In genomic region chr9:21802418-21803000, GRCh38 we compare ENCODE assay signal across 8 cellular contexts. TPM values are rescaled to one million over a fixed set of nuclear protein-coding genes. Genes with fewer than 3 reads are reported as not detected.
DNase-seq lines count a peak whose midpoint lies in the region; ATAC-seq and TF ChIP-seq lines count a peak whose summit lies in the region.

MTAP (plus strand) TSS chr9:21802636; CDS start chr9:21802749, 113 bp downstream.

- in situ Hi-C loops in astrocyte of the cerebellum (cut with HindIII; ENCODE audit: low sequenced_read_pairs) = loop anchor here (25.0 kb wide), 3 partner anchors 210 to 465 kb away; partner anchors contain the start of genes CDKN2B and KLHL9

- H3K4me1 Mint-ChIP-seq in T-helper 17 cell = peaks cover 37% of the 10 kb centered on the region

- ATAC-seq in HG02678 (IDR thresholded peaks at IDR 0.05; ENCODE audit: unreplicated experiment) = peak; percentile 88
- ATAC-seq in T-helper 17 cell = peak; percentile 83

- peaks cover 3% of the 10 kb centered on the region for H3K36me3 Mint-ChIP-seq in T-helper 17 cell (ENCODE audit: low read depth)

- peak within 1 kb of the TSS; percentile 100 for H3K27ac Mint-ChIP-seq in T-helper 17 cell

- no peaks in the 10 kb centered on the region for H3K9me3 ChIP-seq in T-helper 17 cell (ENCODE audit: control insufficient read depth, low read length, poor library complexity, severe bottlenecking)

- no peak for TF ChIP-seq CTCF in GM12865 (IDR thresholded peaks at IDR 0.05; ENCODE audit: insufficient read depth, low read depth, low read length, missing control alignments)
- TF ChIP-seq CTCF in astrocyte of the cerebellum (IDR thresholded peaks at IDR 0.05; ENCODE audit: low read depth, low read length, missing control alignments) = no peak
- TF ChIP-seq CTCF in retinal pigment epithelial cell (conservative IDR thresholded peaks at IDR 0.05; ENCODE audit: low read depth, low read length) = no peak

- peaks cover 12% of the 10 kb centered on the region for H3K27me3 Mint-ChIP-seq in T-helper 17 cell

- H3K4me3 Mint-ChIP-seq in T-helper 17 cell = peak within 1 kb of the TSS; percentile 99

- H3K4me3 ChIP-seq in GM12865 (ENCODE audit: low read depth, low read length) = peak within 1 kb of the TSS; percentile 64
- peak within 1 kb of the TSS; percentile 66 for H3K4me3 ChIP-seq in astrocyte of the cerebellum (ENCODE audit: low read depth, low read length)
- H3K4me3 ChIP-seq in retinal pigment epithelial cell (ENCODE audit: low read length) = peak within 1 kb of the TSS; percentile 73

- DNase-seq in GM12865 (ENCODE audit: low read depth) (peak; percentile 90), NCI-H128 (lab: John Stamatoyannopoulos, UW; ENCODE audit: unreplicated experiment) (peak; percentile 89), T-helper 17 cell (peak; percentile 44 to 56 (median 45)), astrocyte of the cerebellum (ENCODE audit: low read depth) (peak; percentile 87), hypothalamus (lab: John Stamatoyannopoulos, UW) (peak; percentile 40 to 94 (median 86)), retinal pigment epithelial cell (ENCODE audit: low read depth) (peak; percentile 83), NOMO-1 (lab: John Stamatoyannopoulos, UW; ENCODE audit: unreplicated experiment in 2 of 2) (no peak)

RNA-seq across cellular contexts. Expression of gene MTAP, which starts in this region (rescaled TPM):
- 10 to 100 TPM; 26.2 to 28.8 TPM for total RNA-seq in T-helper 17 cell

Comparison
In these comparisons a context has a peak if more than half of its experiments do, and no peak if none do; other contexts are left out.
1. DNase-seq: peak in GM12865 (single experiment), NCI-H128 (single experiment), T-helper 17 cell (3 of 3), astrocyte of the cerebellum (single experiment), hypothalamus (51 of 51) and retinal pigment epithelial cell (single experiment); none in NOMO-1 (0 of 2).
2. Peak in every context shown above with its lines, with median percentiles within 50 percentile points of each other: H3K4me3 ChIP-seq.